8 cellular contexts compared by ENCODE assay signal in genomic region chr5:5421961-5422818, GRCh38. TPM values are rescaled to one million over a fixed set of nuclear protein-coding genes. Genes with fewer than 3 reads are reported as not detected.
DNase-seq lines count a peak whose midpoint lies in the region; ATAC-seq and TF ChIP-seq lines count a peak whose summit lies in the region.

Gene ICE1, plus strand, starts transcription at chr5:5422677. Its CDS starts 239 bp downstream, at chr5:5422916.

- H3K4me3 ChIP-seq in DOHH2 (ENCODE audit: low read length) (peak within 1 kb of the TSS; percentile 92), GM23338 (peak within 1 kb of the TSS; percentile 95)
- H3K4me3 ChIP-seq in naive thymus-derived CD4-positive, alpha-beta T cell (ENCODE audit: low read length) = peak within 1 kb of the TSS; percentile 84

- H3K36me3 ChIP-seq in DOHH2 (ENCODE audit: control insufficient read depth, low read length) (peaks cover 6% of the 10 kb centered on the region; the same call in 1 of the 2 replicates), GM23338 (ENCODE audit: insufficient read depth) (no peaks in the 10 kb centered on the region)
- no peaks in the 10 kb centered on the region for H3K36me3 ChIP-seq in naive thymus-derived CD4-positive, alpha-beta T cell (ENCODE audit: control insufficient read depth in 2 of 3, insufficient read depth in 3 of 3, low read length in 3 of 3)

- TF ChIP-seq CTCF in DOHH2 (IDR thresholded peaks at IDR 0.05; ENCODE audit: low read depth, low read length, poor library complexity, severe bottlenecking) = no peak
- no peak for TF ChIP-seq CTCF in GM23338 (conservative IDR thresholded peaks at IDR 0.05; ENCODE audit: low read depth in 2 of 2)

- no peaks in the 10 kb centered on the region for H3K27me3 ChIP-seq in DOHH2 (ENCODE audit: control insufficient read depth, low read length)
- H3K27me3 ChIP-seq in GM23338 (ENCODE audit: insufficient read depth) = no peaks in the 10 kb centered on the region
- H3K27me3 ChIP-seq in naive thymus-derived CD4-positive, alpha-beta T cell (ENCODE audit: control insufficient read depth in 2 of 2, insufficient read depth in 2 of 2, low read length in 2 of 2) = no peaks in the 10 kb centered on the region

- peaks cover 12% of the 10 kb centered on the region for H3F3A ChIP-seq in DOHH2 (ENCODE audit: control insufficient read depth, insufficient read depth)
- peaks cover 5% of the 10 kb centered on the region; the same call in 1 of the 2 replicates for H3F3A ChIP-seq in GM23338 (replicated peaks; ENCODE audit: low read depth)

- H3K4me3 Mint-ChIP-seq in GM23338 = peak within 1 kb of the TSS; percentile 90
- peak within 1 kb of the TSS in 7 of 10 donors; percentile 88 to 96 (median 93) for H3K4me3 Mint-ChIP-seq in naive thymus-derived CD4-positive, alpha-beta T cell
- H3K4me3 Mint-ChIP-seq in stimulated activated naive B cell treated with anti-CD40 and anti-IgM and Interleukin-4, amounts not matched to agents 10 μg/mL and 1 μg/mL and 100 μg/mL, for 72 hours = no peak within 1 kb of the TSS

- H3K79me2 ChIP-seq in DOHH2 (ENCODE audit: control insufficient read depth, low read length) = peaks cover 47% of the 10 kb centered on the region
- H3K79me2 ChIP-seq in GM23338 (replicated peaks; ENCODE audit: insufficient read depth) = peaks cover 46% of the 10 kb centered on the region

- H3K9me2 ChIP-seq in DOHH2 (replicated peaks; ENCODE audit: control insufficient read depth, low read length) (no peaks in the 10 kb centered on the region), GM23338 (ENCODE audit: insufficient read depth) (no peaks in the 10 kb centered on the region)

- H3K9me3 Mint-ChIP-seq in GM23338 = no peaks in the 10 kb centered on the region
- no peaks in the 10 kb centered on the region for H3K9me3 Mint-ChIP-seq in naive thymus-derived CD4-positive, alpha-beta T cell
- H3K9me3 Mint-ChIP-seq in stimulated activated naive B cell treated with anti-CD40 and anti-IgM and Interleukin-4, amounts not matched to agents 10 μg/mL and 1 μg/mL and 100 μg/mL, for 72 hours = no peaks in the 10 kb centered on the region

- H3K4me2 ChIP-seq in DOHH2 (ENCODE audit: low read length) (peak within 1 kb of the TSS; percentile 98), GM23338 (peak within 1 kb of the TSS; percentile 97)

- POLR2A ChIA-PET in naive thymus-derived CD4-positive, alpha-beta T cell (lab: Charles Lee) = interaction anchor here (0.6 to 2.0 kb wide), 10 partner anchors 9 to 1300 kb away, joined by 3 to 13 read pairs (median 4); partner anchors contain the start of genes MED10, NSUN2, SRD5A1 and TENT4A

- peaks cover 24% of the 10 kb centered on the region for H3K4me1 Mint-ChIP-seq in GM23338
- peaks cover 6 to 24% (median 16%) of the 10 kb centered on the region in 7 donors for H3K4me1 Mint-ChIP-seq in naive thymus-derived CD4-positive, alpha-beta T cell
- peaks cover 12% of the 10 kb centered on the region in 2 donors for H3K4me1 Mint-ChIP-seq in stimulated activated naive B cell treated with anti-CD40 and anti-IgM and Interleukin-4, amounts not matched to agents 10 μg/mL and 1 μg/mL and 100 μg/mL, for 72 hours

- H3K36me3 Mint-ChIP-seq in GM23338 (ENCODE audit: low read depth) = no peaks in the 10 kb centered on the region
- peaks cover 0 to 12% (median 0%) of the 10 kb centered on the region in 5 donors for H3K36me3 Mint-ChIP-seq in naive thymus-derived CD4-positive, alpha-beta T cell
- peaks cover 6% of the 10 kb centered on the region in 2 donors for H3K36me3 Mint-ChIP-seq in stimulated activated naive B cell treated with anti-CD40 and anti-IgM and Interleukin-4, amounts not matched to agents 10 μg/mL and 1 μg/mL and 100 μg/mL, for 72 hours

- H3K27ac Mint-ChIP-seq in GM23338 = peak within 1 kb of the TSS; percentile 98
- H3K27ac Mint-ChIP-seq in naive thymus-derived CD4-positive, alpha-beta T cell = peak within 1 kb of the TSS in 7 of 9 donors; percentile 92 to 99 (median 97)
- H3K27ac Mint-ChIP-seq in stimulated activated naive B cell treated with anti-CD40 and anti-IgM and Interleukin-4, amounts not matched to agents 10 μg/mL and 1 μg/mL and 100 μg/mL, for 72 hours = peak within 1 kb of the TSS; percentile 95

- peaks cover 20% of the 10 kb centered on the region for H4K20me1 ChIP-seq in DOHH2 (ENCODE audit: control insufficient read depth, insufficient read depth, low read depth, low read length)
- H4K20me1 ChIP-seq in GM23338 (replicated peaks; ENCODE audit: insufficient read depth) = peaks cover 27% of the 10 kb centered on the region

- CTCF ChIA-PET in naive thymus-derived CD4-positive, alpha-beta T cell (lab: Charles Lee) = interaction anchor here (0.7 kb wide), 1 partner anchor 11 kb away, joined by 3 read pairs; no protein-coding TSS in a partner anchor

- peak; percentile 95 for ATAC-seq in GM23338
- peak; percentile 93 for ATAC-seq in naive thymus-derived CD4-positive, alpha-beta T cell
- peak; percentile 91 for ATAC-seq in stimulated activated naive B cell treated with anti-CD40 and anti-IgM and Interleukin-4, amounts not matched to agents 10 μg/mL and 1 μg/mL and 100 μg/mL, for 72 hours (replicated peaks)

- intact Hi-C loops in naive thymus-derived CD4-positive, alpha-beta T cell (cut with micrococcal nuclease) = loop anchor here (1.0 kb wide), 6 partner anchors 59 to 1291 kb away; partner anchors contain the start of genes MED10 (in 2 of the 2), NSUN2 (in 1 of the 2), SRD5A1 (in 1 of the 2) and TENT4A (in 1 of the 2)

- H3K4me1 ChIP-seq in DOHH2 (ENCODE audit: control insufficient read depth, low read length) (peaks cover 30% of the 10 kb centered on the region), GM23338 (ENCODE audit: insufficient read depth) (peaks cover 29% of the 10 kb centered on the region)
- peaks cover 33 to 35% of the 10 kb centered on the region in 2 donors for H3K4me1 ChIP-seq in naive thymus-derived CD4-positive, alpha-beta T cell (ENCODE audit: control insufficient read depth in 2 of 2, insufficient read depth in 2 of 2, low read length in 2 of 2)

- H3K27me3 Mint-ChIP-seq in GM23338 (ENCODE audit: insufficient read depth, low read depth, poor library complexity) = peaks cover 15% of the 10 kb centered on the region
- H3K27me3 Mint-ChIP-seq in naive thymus-derived CD4-positive, alpha-beta T cell = no peaks in the 10 kb centered on the region
- H3K27me3 Mint-ChIP-seq in stimulated activated naive B cell treated with anti-CD40 and anti-IgM and Interleukin-4, amounts not matched to agents 10 μg/mL and 1 μg/mL and 100 μg/mL, for 72 hours = no peaks in the 10 kb centered on the region

- H3K9me3 ChIP-seq in DOHH2 (ENCODE audit: control insufficient read depth, insufficient read depth, low read length) = no peaks in the 10 kb centered on the region
- H3K9me3 ChIP-seq in naive thymus-derived CD4-positive, alpha-beta T cell (ENCODE audit: control insufficient read depth in 2 of 3, low read length in 3 of 3) = no peaks in the 10 kb centered on the region

- DNase-seq in GM23338 (ENCODE audit: low spot score) (peak; percentile 98), LHCN-M2 (ENCODE audit: low read depth) (peak; percentile 97), RPMI8226 (peak; percentile 99), fibroblast of gingiva (ENCODE audit: low read depth) (peak; percentile 98)
- peak; percentile 90 for DNase-seq in activated T-helper 1 cell treated with anti-CD3 and anti-CD28 coated beads, Interleukin-2, amount 50 U/mL, for 16 hours (ENCODE audit: low read depth in 1 of 2, low spot score in 1 of 2)
- peak; percentile 89 to 99 (median 96) for DNase-seq in naive thymus-derived CD4-positive, alpha-beta T cell
- DNase-seq in stimulated activated naive B cell treated with anti-CD40 and anti-IgM and Interleukin-4, amounts not matched to agents 10 μg/mL and 1 μg/mL and 100 μg/mL, for 72 hours = peak; percentile 95

- H2AFZ ChIP-seq in GM23338 = peak within 1 kb of the TSS; percentile 95

- peak within 1 kb of the TSS; percentile 72 for H3K27ac ChIP-seq in DOHH2 (ENCODE audit: low read depth, low read length)
- peak within 1 kb of the TSS; percentile 95 for H3K27ac ChIP-seq in GM23338 (ENCODE audit: low read depth)
- peak within 1 kb of the TSS; percentile 90 for H3K27ac ChIP-seq in naive thymus-derived CD4-positive, alpha-beta T cell (ENCODE audit: low read depth, low read length)

TF ChIP-seq in GM23338, 12 proteins besides CTCF, POLR2A, EP300 and RAD21 (continues in another document):
- TF ChIP-seq CREB1 (CRISPR knock-in tag; IDR thresholded peaks at IDR 0.05; ENCODE audit: low read depth) = peak; percentile 98
- TF ChIP-seq ETS1 (IDR thresholded peaks at IDR 0.05) = peak; percentile 78
- TF ChIP-seq ZNF114 (CRISPR knock-in tag; IDR thresholded peaks at IDR 0.05) = no peak
- peak; percentile 67 for TF ChIP-seq POLR2AphosphoS5 (IDR thresholded peaks at IDR 0.05; ENCODE audit: low read depth)

RNA-seq across cellular contexts. Expression of gene ICE1, which starts in this region (rescaled TPM):
- total RNA-seq in GM23338 (2014; rRNA removed; shearing (Covaris generic)) = 54.4 and 59.5 TPM in 2 replicates
- 64.1 and 65.1 TPM in 2 replicates for polyA plus RNA-seq in GM23338 (2016; fragmentation: Nextera tagmentation; extraction: Ambion mirVana)
- total RNA-seq in LHCN-M2 (2014; rRNA removed) = 27.3 and 28.5 TPM in 2 replicates
- 5.3 TPM for polyA plus RNA-seq in LHCN-M2 (2012)
- total RNA-seq in naive thymus-derived CD4-positive, alpha-beta T cell = 10 to 100 TPM; 30.2 to 47.6 (median 35.8) TPM
- 10 to 100 TPM; 17.2 to 18.9 TPM for polyA plus RNA-seq in naive thymus-derived CD4-positive, alpha-beta T cell

Comparison
In these comparisons a context has a peak if more than half of its experiments do, and no peak if none do; other contexts are left out.
1. Peak in every context shown above with its lines: DNase-seq, ATAC-seq, H3K4me3 ChIP-seq and H3K27ac ChIP-seq.
2. H3K4me3 Mint-ChIP-seq: peak in GM23338 (single experiment) and naive thymus-derived CD4-positive, alpha-beta T cell (7 of 10); none in stimulated activated naive B cell treated with anti-CD40 and anti-IgM and Interleukin-4, amounts not matched to agents 10 μg/mL and 1 μg/mL and 100 μg/mL, for 72 hours (0 of 2).